Comparison of ENCODE assay signal across 8 cellular contexts in the genomic region with DNA sequence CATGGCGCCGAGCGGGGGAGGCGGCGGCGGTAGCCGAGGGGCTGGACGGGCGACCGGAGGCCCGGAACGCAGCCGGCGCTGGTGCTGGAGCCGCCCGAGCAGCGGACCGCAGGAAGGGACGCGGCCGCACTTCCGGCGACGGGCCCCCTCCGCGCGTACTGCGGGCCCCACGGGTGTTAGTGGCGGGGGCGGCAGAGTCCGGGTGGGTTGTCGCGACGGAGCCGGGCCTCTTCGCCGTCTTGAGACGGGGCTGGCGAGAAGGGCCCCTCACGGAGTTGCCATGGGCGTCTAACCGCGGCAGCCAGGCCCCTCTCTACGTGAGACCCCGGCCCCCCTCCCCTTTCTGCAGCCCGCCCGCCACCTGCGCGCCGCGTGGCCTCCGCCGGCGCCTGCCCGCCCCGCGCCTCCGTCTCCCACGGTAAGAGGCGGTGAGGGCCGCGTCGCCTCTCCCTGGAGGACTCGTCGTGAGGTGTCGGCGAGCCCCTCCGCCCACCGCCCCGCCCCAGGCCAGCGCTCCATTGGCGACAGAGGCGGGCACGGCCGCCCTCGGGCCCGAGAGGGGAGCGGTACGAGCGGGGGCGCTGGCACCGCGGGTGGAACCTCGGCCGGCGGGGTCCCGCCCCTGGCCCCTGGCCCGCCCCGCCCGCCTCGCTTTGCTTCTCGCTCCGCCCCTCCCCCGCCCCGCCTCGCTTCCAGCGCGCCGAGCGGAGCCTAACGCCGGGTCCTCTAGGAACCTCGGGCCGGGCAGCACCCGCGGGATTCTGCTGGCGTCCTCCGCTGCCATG. TPM values are rescaled to one million over a fixed set of nuclear protein-coding genes. Genes with fewer than 3 reads are reported as not detected.
DNase-seq lines count a peak whose midpoint lies in the region; ATAC-seq and TF ChIP-seq lines count a peak whose summit lies in the region.

TSS of gene VPS9D1 (minus strand) at position 40 of the 785 bp plus-strand sequence. CDS start at position 3, 37 bp downstream.
TSS of gene ZNF276 (plus strand) at position 679 of the 785 bp plus-strand sequence. CDS start at position 783, 104 bp downstream.

- no peaks in the 10 kb centered on the region for H3K9me3 Mint-ChIP-seq in CD14-positive monocyte
- no peaks in the 10 kb centered on the region for H3K9me3 Mint-ChIP-seq in activated T-cell treated with anti-CD3 and anti-CD28 coated beads, Interleukin-2, amount 50 U/mL, for 72 hours
- H3K9me3 Mint-ChIP-seq in naive B cell, result no peaks in the 10 kb centered on the region
- H3K9me3 Mint-ChIP-seq in stimulated activated memory B cell treated with anti-CD40 and anti-IgM and Interleukin-4, amounts not matched to agents 10 μg/mL and 1 μg/mL and 100 μg/mL, for 72 hours, result no peaks in the 10 kb centered on the region

- H3K27me3 ChIP-seq in Panc1 (ENCODE audit: control insufficient read depth, insufficient read depth, low read length), result no peaks in the 10 kb centered on the region

- CTCF ChIA-PET in Panc1 (lab: Charles Lee), result no interaction called here

- BruUV-seq in Panc1 (replicated peaks; lab: Mats Ljungman, UMichigan), result no TSS peak

- H3K27me3 Mint-ChIP-seq in CD14-positive monocyte (ENCODE audit: low read depth in 3 of 3), result no peaks in the 10 kb centered on the region
- H3K27me3 Mint-ChIP-seq in activated T-cell treated with anti-CD3 and anti-CD28 coated beads, Interleukin-2, amount 50 U/mL, for 72 hours (ENCODE audit: low read depth), result no peaks in the 10 kb centered on the region
- H3K27me3 Mint-ChIP-seq in naive B cell, result no peaks in the 10 kb centered on the region
- H3K27me3 Mint-ChIP-seq in stimulated activated memory B cell treated with anti-CD40 and anti-IgM and Interleukin-4, amounts not matched to agents 10 μg/mL and 1 μg/mL and 100 μg/mL, for 72 hours, result no peaks in the 10 kb centered on the region

- H3K4me1 ChIP-seq in Panc1 (ENCODE audit: control insufficient read depth, insufficient read depth, low read length), result peaks cover 8% of the 10 kb centered on the region

- no peaks in the 10 kb centered on the region; the same call in 1 of the 2 replicates for H3K36me3 ChIP-seq in Panc1 (ENCODE audit: control insufficient read depth, insufficient read depth, low read length)

- H3K4me1 Mint-ChIP-seq in CD14-positive monocyte, result peaks cover 51% of the 10 kb centered on the region
- peaks cover 48% of the 10 kb centered on the region for H3K4me1 Mint-ChIP-seq in activated T-cell treated with anti-CD3 and anti-CD28 coated beads, Interleukin-2, amount 50 U/mL, for 72 hours (ENCODE audit: low read depth)
- H3K4me1 Mint-ChIP-seq in naive B cell, result peaks cover 24 to 28% (median 27%) of the 10 kb centered on the region in 3 donors
- peaks cover 41% of the 10 kb centered on the region for H3K4me1 Mint-ChIP-seq in stimulated activated memory B cell treated with anti-CD40 and anti-IgM and Interleukin-4, amounts not matched to agents 10 μg/mL and 1 μg/mL and 100 μg/mL, for 72 hours

- in situ Hi-C loops in Panc1 (cut with HindIII; ENCODE audit: low pct_unique_long_range_greater_than_20kb, low sequenced_read_pairs), result no loop called here

- H3K27ac Mint-ChIP-seq in CD14-positive monocyte (peak within 1 kb of the TSS; percentile 96 to 99 (median 98)), naive B cell (peak within 1 kb of the TSS; percentile 91 to 98 (median 94))
- peak within 1 kb of the TSS; percentile 72 for H3K27ac Mint-ChIP-seq in activated T-cell treated with anti-CD3 and anti-CD28 coated beads, Interleukin-2, amount 50 U/mL, for 72 hours
- peak within 1 kb of the TSS; percentile 79 for H3K27ac Mint-ChIP-seq in stimulated activated memory B cell treated with anti-CD40 and anti-IgM and Interleukin-4, amounts not matched to agents 10 μg/mL and 1 μg/mL and 100 μg/mL, for 72 hours

- H3K27ac ChIP-seq in Panc1 (ENCODE audit: low read length), result peak within 1 kb of the TSS; percentile 66

- DNase-seq in CD14-positive monocyte (ENCODE audit: low spot score) (peak; percentile 70), HT-29 (ENCODE audit: low spot score) (peak; percentile 86), Panc1 (ENCODE audit: low read depth, low spot score) (no peak), fibroblast of gingiva (ENCODE audit: low read depth) (peak; percentile 78), naive B cell (peak; percentile 82)
- peak; percentile 86 to 87 for DNase-seq in activated T-cell treated with anti-CD3 and anti-CD28 coated beads, Interleukin-2, amount 50 U/mL, for 72 hours

- H3K4me3 ChIP-seq in Panc1 (ENCODE audit: low read depth in 2 of 2, low read length in 2 of 2), result peak within 1 kb of the TSS; percentile 61 to 68

- H3K36me3 Mint-ChIP-seq in CD14-positive monocyte (peaks cover 19 to 40% of the 10 kb centered on the region in 2 donors), naive B cell (peaks cover 0 to 7% of the 10 kb centered on the region in 2 donors)
- peaks cover 0 to 19% of the 10 kb centered on the region in 2 donors for H3K36me3 Mint-ChIP-seq in activated T-cell treated with anti-CD3 and anti-CD28 coated beads, Interleukin-2, amount 50 U/mL, for 72 hours (ENCODE audit: insufficient read depth in 2 of 2)
- peaks cover 26% of the 10 kb centered on the region for H3K36me3 Mint-ChIP-seq in stimulated activated memory B cell treated with anti-CD40 and anti-IgM and Interleukin-4, amounts not matched to agents 10 μg/mL and 1 μg/mL and 100 μg/mL, for 72 hours

- intact Hi-C loops in CD14-positive monocyte (cut with micrococcal nuclease), result loop anchor here (2.0 to 5.0 kb wide), 3 partner anchors 40 to 159 kb away; partner anchors contain the start of gene RPL13 (in 1 of the 2)
- intact Hi-C loops in Panc1 (cut with micrococcal nuclease; ENCODE audit: unreplicated experiment), result no loop called here

- peak within 1 kb of the TSS; percentile 91 to 94 for H3K4me3 Mint-ChIP-seq in CD14-positive monocyte
- peak within 1 kb of the TSS; percentile 90 to 96 for H3K4me3 Mint-ChIP-seq in activated T-cell treated with anti-CD3 and anti-CD28 coated beads, Interleukin-2, amount 50 U/mL, for 72 hours
- peak within 1 kb of the TSS; percentile 74 to 95 (median 90) for H3K4me3 Mint-ChIP-seq in naive B cell
- H3K4me3 Mint-ChIP-seq in stimulated activated memory B cell treated with anti-CD40 and anti-IgM and Interleukin-4, amounts not matched to agents 10 μg/mL and 1 μg/mL and 100 μg/mL, for 72 hours, result peak within 1 kb of the TSS; percentile 77

- ATAC-seq in GM19397 (IDR thresholded peaks at IDR 0.05; ENCODE audit: unreplicated experiment) (peak; percentile 55), Panc1 (peak; percentile 85), naive B cell (ENCODE audit: low read depth in 2 of 2) (peak; percentile 66 to 67)
- peak; percentile 64 to 72 for ATAC-seq in activated T-cell treated with anti-CD3 and anti-CD28 coated beads, Interleukin-2, amount 50 U/mL, for 72 hours (replicated peaks in 1 of 2)
- ATAC-seq in stimulated activated memory B cell treated with anti-CD40 and anti-IgM and Interleukin-4, amounts not matched to agents 10 μg/mL and 1 μg/mL and 100 μg/mL, for 72 hours, result peak; percentile 85

- POLR2A ChIA-PET in Panc1 (lab: Charles Lee), result no interaction called here

- no peaks in the 10 kb centered on the region for H3K9me3 ChIP-seq in Panc1 (ENCODE audit: control insufficient read depth, insufficient read depth, low read depth, low read length)

- TF ChIP-seq CTCF in CD14-positive monocyte (IDR thresholded peaks at IDR 0.05) (no peak), Panc1 (IDR thresholded peaks at IDR 0.05) (no peak)

RNA-seq across cellular contexts. Expression of gene VPS9D1, which starts in this region (rescaled TPM):
- 1 to 10 TPM; 1.2 to 1.6 TPM for polyA plus RNA-seq in CD14-positive monocyte
- total RNA-seq in HT-29 (2014; rRNA removed; shearing (Covaris generic)), result 11.7 and 19.1 TPM in 2 replicates
- 6.3 TPM for total RNA-seq in Panc1 (2021; ENCODE audit: unreplicated experiment)
- polyA plus RNA-seq in Panc1 (2012; ENCODE audit: insufficient read length), result 8.7 TPM
- 1 to 10 TPM; 4.7 to 6.5 TPM for total RNA-seq in activated T-cell treated with anti-CD3 and anti-CD28 coated beads, Interleukin-2, amount 50 U/mL, for 72 hours
- polyA plus RNA-seq in naive B cell (ENCODE audit: low read depth in 6 of 6), result under 1 TPM in 5 of 6 donors, not detected in 1; 0.14 to 0.88 (median 0.51) TPM

RNA-seq across cellular contexts. Expression of gene ZNF276, which starts in this region (rescaled TPM):
- 1 to 10 TPM; 2.2 to 3.2 TPM for polyA plus RNA-seq in CD14-positive monocyte
- 48.0 and 48.3 TPM in 2 replicates for total RNA-seq in HT-29 (2014; rRNA removed; shearing (Covaris generic))
- 19.9 TPM for total RNA-seq in Panc1 (2021; ENCODE audit: unreplicated experiment)
- 23.2 TPM for polyA plus RNA-seq in Panc1 (2012; ENCODE audit: insufficient read length)
- 10 to 100 TPM; 27.1 to 31.1 TPM for total RNA-seq in activated T-cell treated with anti-CD3 and anti-CD28 coated beads, Interleukin-2, amount 50 U/mL, for 72 hours
- polyA plus RNA-seq in naive B cell (ENCODE audit: low read depth in 6 of 6), result 10 to 100 TPM in 2 of 6 donors, 1 to 10 TPM in 3, under 1 TPM in 1; 0.22 to 32.6 (median 8.3) TPM
